ENCODE assay signal across 23 cellular contexts in the genomic region with DNA sequence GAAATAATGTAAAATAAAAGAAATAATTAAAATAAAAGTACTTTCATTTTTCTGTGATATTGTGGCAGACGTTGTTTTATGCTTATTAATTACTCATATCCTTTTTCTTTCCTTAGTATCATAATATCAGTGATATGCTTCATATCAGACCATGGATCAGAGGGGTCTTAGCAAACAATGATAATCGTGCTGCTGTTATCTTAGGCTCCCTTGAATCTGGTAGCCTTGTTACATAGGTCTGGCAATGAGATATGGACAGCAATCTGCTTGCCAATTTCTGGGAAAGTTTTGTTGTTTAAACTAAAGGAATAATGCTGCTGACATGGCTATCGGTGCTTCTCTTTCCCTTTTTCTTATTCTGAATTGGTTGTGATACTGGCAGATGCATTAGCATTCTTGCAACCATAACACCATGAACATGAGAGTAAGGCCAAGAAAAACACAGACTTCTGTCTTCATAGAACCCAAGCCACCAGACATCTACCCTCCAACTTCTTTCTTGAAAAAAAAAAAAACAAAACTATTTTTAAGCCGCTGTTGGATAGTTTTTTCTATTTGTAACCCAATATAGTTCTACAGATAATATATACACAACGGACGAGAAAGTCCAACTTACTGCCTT. TPM values are rescaled to one million over a fixed set of nuclear protein-coding genes. Genes with fewer than 3 reads are reported as not detected.
DNase-seq lines count a peak whose midpoint lies in the region; ATAC-seq, FAIRE-seq and TF ChIP-seq lines count a peak whose summit lies in the region.
"Had no signal": no experiment of that assay in that cellular context is flagged by ENCODE, and none has a peak within 500 bp of the region (broad histone marks: within the 10 kb centered on the region; RNA-seq: fewer than 3 reads in every experiment).

No MANE protein-coding gene starts in this region.

- no peak overlapping the region for H4K5ac ChIP-seq in mesendoderm (ENCODE audit: low read length)

- no peaks in the 10 kb centered on the region for H3K79me2 ChIP-seq in mesendoderm (ENCODE audit: control insufficient read depth, insufficient read depth, low read length)

- no peak overlapping the region for H3K4me2 ChIP-seq in mesendoderm (ENCODE audit: low read length)
- H3K4me2 ChIP-seq: SK-N-SH had no signal

- no peak overlapping the region for H2BK5ac ChIP-seq in mesendoderm (ENCODE audit: low read length)

- no peak overlapping the region for H3K4ac ChIP-seq in mesendoderm (ENCODE audit: low read depth, low read length)

- H3K79me1 ChIP-seq in mesendoderm (ENCODE audit: low read length), result no peaks in the 10 kb centered on the region

- H3K9ac ChIP-seq in mesendoderm (ENCODE audit: low read length), result no peak overlapping the region
- H3K9ac ChIP-seq: SK-N-SH had no signal

- WGBS in mesendoderm (ENCODE audit: extremely low coverage, insufficient coverage, low lambda C conversion rate), result no CpG with 5 or more reads among the region's 6 CpGs

- in situ Hi-C loops in astrocyte of the spinal cord (cut with HindIII; ENCODE audit: low sequenced_read_pairs), result no loop called here

- DNase-seq in MG63 (no peak), astrocyte of the spinal cord (ENCODE audit: low read depth, low spot score) (peak; percentile 47), mesendoderm (peak; percentile 65), frontal cortex (ENCODE audit: low spot score in 2 of 2) (no peak), foreskin keratinocyte (no peak)
- DNase-seq in effector CD8-positive, alpha-beta T cell (lab: John Stamatoyannopoulos, UW), result no peak
- DNase-seq: 8988T, BE2C, DMS79 treated with DMSO at 0.1 percent for 48 hours, GOT3, KG1, NCI-H1092 treated with DMSO at 0.1 percent for 48 hours, NCI-H1436 treated with DMSO at 0.1 percent for 48 hours, NCI-H1930, NCI-H524 treated with DMSO at 0.1 percent for 48 hours, PC-3, SHP77, SK-N-SH had no signal

- no peak overlapping the region for H2BK15ac ChIP-seq in mesendoderm (replicated peaks; ENCODE audit: low read depth)

- H2AK5ac ChIP-seq in mesendoderm (ENCODE audit: low read length), result no peak overlapping the region

- H3K18ac ChIP-seq in mesendoderm (ENCODE audit: low read length), result no peak overlapping the region

- no peaks in the 10 kb centered on the region for H3K27me3 ChIP-seq in MG63
- no peaks in the 10 kb centered on the region for H3K27me3 ChIP-seq in mesendoderm (ENCODE audit: insufficient read depth, low read length, poor library complexity)
- no peaks in the 10 kb centered on the region for H3K27me3 ChIP-seq in foreskin keratinocyte
- H3K27me3 ChIP-seq: BE2C had no signal

- no peaks in the 10 kb centered on the region for H3K4me1 ChIP-seq in mesendoderm (ENCODE audit: control insufficient read depth, low read depth, low read length)
- peaks cover 5% of the 10 kb centered on the region for H3K4me1 ChIP-seq in foreskin keratinocyte
- H3K4me1 ChIP-seq: BE2C had no signal

- H3K23ac ChIP-seq in mesendoderm (ENCODE audit: low read length), result no peak overlapping the region

- H3K27ac ChIP-seq in mesendoderm (ENCODE audit: low read depth, low read length) (no peak overlapping the region), foreskin keratinocyte (no peak overlapping the region)
- H3K27ac ChIP-seq: HL-60 had no signal

- H3K4me3 ChIP-seq in MG63, result peak overlapping the region; percentile 30
- no peak overlapping the region for H3K4me3 ChIP-seq in astrocyte of the spinal cord (ENCODE audit: low read depth, low read length)
- no peak overlapping the region for H3K4me3 ChIP-seq in mesendoderm (ENCODE audit: low read length)

- no peak overlapping the region for H2BK120ac ChIP-seq in mesendoderm (ENCODE audit: low read depth, low read length)

- H3K9me3 ChIP-seq in MG63, result no peaks in the 10 kb centered on the region
- H3K9me3 ChIP-seq: BE2C, SK-N-SH had no signal

- TF ChIP-seq CTCF in astrocyte of the spinal cord (IDR thresholded peaks at IDR 0.05; ENCODE audit: low read depth, low read length) (no peak), foreskin keratinocyte (conservative IDR thresholded peaks at IDR 0.05) (no peak)

- peak; percentile 57 for FAIRE-seq in A204.1 (lab: Jason Lieb, UNC)
- FAIRE-seq in frontal cortex (lab: Jason Lieb, UNC), result no peak
- FAIRE-seq: GM12892 had no signal

- H3K36me3 ChIP-seq in MG63, result peaks cover 20% of the 10 kb centered on the region
- no peaks in the 10 kb centered on the region for H3K36me3 ChIP-seq in mesendoderm (ENCODE audit: control insufficient read depth, insufficient read depth, low read length)
- H3K36me3 ChIP-seq: BE2C had no signal

- no peak overlapping the region for H3K56ac ChIP-seq in mesendoderm (ENCODE audit: low read length)

- no peak for ATAC-seq in foreskin keratinocyte
- ATAC-seq: HCT116, PC-3 had no signal

- H4K8ac ChIP-seq in mesendoderm (ENCODE audit: low read depth, low read length), result no peak overlapping the region

RNA-seq across cellular contexts. Expression of gene EPHA5, which starts 16.4 kb away (rescaled TPM):
- 15.2 and 22.4 TPM in 2 replicates for total RNA-seq in MG63 (2014; rRNA removed; shearing (Covaris generic); ENCODE audit: low replicate concordance)
- 0.03 TPM for polyA plus RNA-seq in mesendoderm (2013, experiment 1 of 2)
- 0.01 TPM for polyA plus RNA-seq in mesendoderm (2013, experiment 2 of 2)
- 107 TPM for total RNA-seq in frontal cortex
- not detected in 2 replicates for total RNA-seq in foreskin keratinocyte
- polyA plus RNA-seq in foreskin keratinocyte, result not detected in 2 replicates
- total RNA-seq: HT1080 had no signal
- polyA plus RNA-seq: SK-N-SH had no signal

Comparison
In these comparisons a context has a peak if more than half of its experiments do, and no peak if none do; other contexts are left out.
1. DNase-seq: peak in astrocyte of the spinal cord (single experiment) and mesendoderm (single experiment); none in MG63 (single experiment), effector CD8-positive, alpha-beta T cell (single experiment), frontal cortex (0 of 2) and foreskin keratinocyte (0 of 2).
2. RNA of gene EPHA5, which starts 16.4 kb away (total RNA-seq): 107 TPM in frontal cortex (single experiment) and 15.2 to 22.4 TPM in MG63; not detected in foreskin keratinocyte; every median in the first group is over 10 times any median in the second.